ENCODE assay signal across 24 cellular contexts in the genomic region with DNA sequence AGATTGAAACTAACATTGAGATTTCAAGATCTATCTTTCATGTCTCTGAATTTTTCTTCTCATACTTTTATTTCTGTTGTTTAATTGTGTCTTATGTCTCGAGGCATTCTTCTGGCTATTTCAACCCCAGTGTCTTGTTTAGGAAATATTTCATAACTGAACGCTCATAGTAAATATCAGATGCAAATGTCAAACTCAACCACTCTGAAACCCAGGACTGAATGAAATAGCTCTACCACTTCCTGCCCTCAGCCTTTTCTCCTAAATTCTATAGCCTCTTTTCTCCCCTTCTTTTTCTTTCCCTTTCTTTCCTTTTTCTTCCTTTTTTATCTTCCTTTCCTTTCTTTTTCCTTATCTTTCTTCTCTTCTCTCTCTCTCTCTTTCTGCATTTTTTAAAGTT. TPM values are rescaled to one million over a fixed set of nuclear protein-coding genes. Genes with fewer than 3 reads are reported as not detected.
A peak's percentile ranks its signal among the peaks of the same experiment; 100 is the strongest.
DNase-seq lines count a peak whose midpoint lies in the region; ATAC-seq lines count a peak whose summit lies in the region.
"Had no signal": no experiment of that assay in that cellular context is flagged by ENCODE, and none has a peak within 500 bp of the region (broad histone marks: within the 10 kb centered on the region; RNA-seq: fewer than 3 reads in every experiment).

No MANE protein-coding gene starts in this region.

- peaks cover 8% of the 10 kb centered on the region for H3K27me3 Mint-ChIP-seq in activated T-cell treated with anti-CD3 and anti-CD28 coated beads, Interleukin-2, amount 50 U/mL, for 72 hours (ENCODE audit: low read depth)
- H3K27me3 Mint-ChIP-seq in T-cell, result no peaks in the 10 kb centered on the region
- H3K27me3 Mint-ChIP-seq in activated naive CD8-positive, alpha-beta T cell treated with anti-CD3 and anti-CD28 coated beads for 36 hours, result peaks cover 8% of the 10 kb centered on the region

- ATAC-seq in activated T-cell treated with anti-CD3 and anti-CD28 coated beads, Interleukin-2, amount 50 U/mL, for 72 hours (replicated peaks in 1 of 2), result no peak
- no peak for ATAC-seq in T-cell (replicated peaks in 1 of 4)
- peak; percentile 12 for ATAC-seq in stimulated activated naive CD8-positive, alpha-beta T cell treated with anti-CD3 and anti-CD28 coated beads, Interleukin-15, Interleukin-2, amounts not matched to agents 100 U/mL and 50 U/mL, for 24 hours
- ATAC-seq: lower lobe of right lung had no signal

- H3K9me3 Mint-ChIP-seq in activated T-cell treated with anti-CD3 and anti-CD28 coated beads, Interleukin-2, amount 50 U/mL, for 72 hours, result peaks cover 0 to 4% of the 10 kb centered on the region in 2 donors
- H3K9me3 Mint-ChIP-seq in T-cell, result peaks cover 0 to 7% (median 5%) of the 10 kb centered on the region in 3 donors
- H3K9me3 Mint-ChIP-seq in activated naive CD8-positive, alpha-beta T cell treated with anti-CD3 and anti-CD28 coated beads for 36 hours, result peaks cover 15% of the 10 kb centered on the region
- H3K9me3 Mint-ChIP-seq: H9, neural crest cell had no signal

- peak overlapping the region; percentile 28 to 64 for H3K4me3 Mint-ChIP-seq in activated T-cell treated with anti-CD3 and anti-CD28 coated beads, Interleukin-2, amount 50 U/mL, for 72 hours
- H3K4me3 Mint-ChIP-seq in T-cell, result peak overlapping the region; percentile 34 to 50 (median 42)
- peak overlapping the region; percentile 38 for H3K4me3 Mint-ChIP-seq in activated naive CD8-positive, alpha-beta T cell treated with anti-CD3 and anti-CD28 coated beads for 36 hours
- H3K4me3 Mint-ChIP-seq: H9, neural crest cell had no signal

- CTCF ChIA-PET in T-cell (lab: Charles Lee), result interaction anchor here in 1 of 2 donors (1.0 kb wide), 1 partner anchor 15 kb away, joined by 3 read pairs; no protein-coding TSS in a partner anchor

- peaks cover 38% of the 10 kb centered on the region for H3K4me1 Mint-ChIP-seq in activated T-cell treated with anti-CD3 and anti-CD28 coated beads, Interleukin-2, amount 50 U/mL, for 72 hours (ENCODE audit: low read depth)
- peaks cover 41 to 51% (median 46%) of the 10 kb centered on the region in 3 donors for H3K4me1 Mint-ChIP-seq in T-cell
- peaks cover 35% of the 10 kb centered on the region for H3K4me1 Mint-ChIP-seq in activated naive CD8-positive, alpha-beta T cell treated with anti-CD3 and anti-CD28 coated beads for 36 hours
- H3K4me1 Mint-ChIP-seq: neural crest cell had no signal

- H3K27ac Mint-ChIP-seq in activated T-cell treated with anti-CD3 and anti-CD28 coated beads, Interleukin-2, amount 50 U/mL, for 72 hours, result peak overlapping the region; percentile 96
- H3K27ac Mint-ChIP-seq in T-cell, result peak overlapping the region; percentile 86 to 96
- H3K27ac Mint-ChIP-seq in activated naive CD8-positive, alpha-beta T cell treated with anti-CD3 and anti-CD28 coated beads for 36 hours, result peak overlapping the region; percentile 96
- H3K27ac Mint-ChIP-seq: H9 had no signal

- in situ Hi-C loops in G401 (cut with HindIII; ENCODE audit: low sequenced_read_pairs), result no loop called here

- DNase-seq in activated T-cell treated with anti-CD3 and anti-CD28 coated beads, Interleukin-2, amount 50 U/mL, for 72 hours, result no peak
- no peak for DNase-seq in activated T-cell treated with anti-CD3 and anti-CD28 coated beads, Interleukin-2, amount 50 U/mL, for 1 hour
- DNase-seq in T-cell (no peak), G401 (ENCODE audit: low spot score) (no peak)
- no peak for DNase-seq in activated naive CD8-positive, alpha-beta T cell treated with anti-CD3 and anti-CD28 coated beads for 36 hours
- DNase-seq in stimulated activated naive CD8-positive, alpha-beta T cell treated with anti-CD3 and anti-CD28 coated beads, Interleukin-15, Interleukin-2, amounts not matched to agents 100 U/mL and 50 U/mL, for 24 hours, result no peak
- DNase-seq in activated effector memory CD4-positive, alpha-beta T cell treated with anti-CD3 and anti-CD28 coated beads, Interleukin-2, amount 50 U/mL, for 16 hours, result no peak
- DNase-seq: colonic mucosa; DMS79 treated with DMSO at 0.1 percent for 48 hours; effector CD4-positive, alpha-beta T cell; H9; hippocampal formation; KBM-7; lower lobe of right lung; NCI-H1092 treated with DMSO at 0.1 percent for 48 hours; NCI-H1694 treated with DMSO at 0.1 percent for 48 hours; NCI-H2171; ovary; PC-9; stimulated activated CD4-positive, alpha-beta T cell treated with anti-CD3 and anti-CD28 coated beads, Interleukin-4, amount 100 ng/mL, for 4 hours; upper lobe of left lung had no signal

- POLR2A ChIA-PET in T-cell (lab: Charles Lee), result no interaction called here

- H3K36me3 Mint-ChIP-seq in activated T-cell treated with anti-CD3 and anti-CD28 coated beads, Interleukin-2, amount 50 U/mL, for 72 hours (ENCODE audit: insufficient read depth in 2 of 2), result peaks cover 8 to 17% of the 10 kb centered on the region in 2 donors
- peaks cover 2% of the 10 kb centered on the region for H3K36me3 Mint-ChIP-seq in T-cell
- H3K36me3 Mint-ChIP-seq in activated naive CD8-positive, alpha-beta T cell treated with anti-CD3 and anti-CD28 coated beads for 36 hours, result peaks cover 24% of the 10 kb centered on the region

RNA-seq across cellular contexts. Expression of a gene that starts 7.7 kb away (rescaled TPM):
- total RNA-seq in activated T-cell treated with anti-CD3 and anti-CD28 coated beads, Interleukin-2, amount 50 U/mL, for 72 hours, result under 1 TPM; 0.23 to 0.58 TPM
- total RNA-seq in T-cell, result 1 to 10 TPM; 2.9 to 6.2 (median 4.5) TPM
- total RNA-seq in activated naive CD8-positive, alpha-beta T cell treated with anti-CD3 and anti-CD28 coated beads for 36 hours, result 1 to 10 TPM; 3.2 to 3.4 TPM
- not detected in 2 replicates for total RNA-seq in G401 (2014; rRNA removed; shearing (Covaris generic))
- total RNA-seq: M059J, NCI-H460, PC-9 had no signal
